In genomic region chr11:126943319-126943718, GRCh38 we compare ENCODE assay signal across 32 cellular contexts. TPM values are rescaled to one million over a fixed set of nuclear protein-coding genes. Genes with fewer than 3 reads are reported as not detected.
"Had no signal": no experiment of that assay in that cellular context is flagged by ENCODE, and none has a peak within 500 bp of the region (broad histone marks: within the 10 kb centered on the region; RNA-seq: fewer than 3 reads in every experiment).

No MANE protein-coding gene starts in this region.

- FAIRE-seq: colon, frontal cortex had no signal

- H3K27ac ChIP-seq: adrenal gland, body of pancreas, heart right ventricle had no signal

- DNase-seq: activated CD4-positive, alpha-beta memory T cell treated with anti-CD3 and anti-CD28 coated beads for 36 hours; activated CD4-positive, alpha-beta T cell treated with anti-CD3 and anti-CD28 coated beads for 36 hours; activated CD4-positive, alpha-beta T cell treated with anti-CD3 and anti-CD28 coated beads, Interleukin-2, amount 10 ng/mL, durations not matched to agents 24 days and 14 days; activated CD4-positive, CD25-positive, alpha-beta regulatory T cell; activated CD4-positive, CD25-positive, alpha-beta regulatory T cell treated with anti-CD3 and anti-CD28 coated beads, Interleukin-2, amount 50 U/mL, for 72 hours; activated CD8-positive, alpha-beta memory T cell treated with anti-CD3 and anti-CD28 coated beads, Interleukin-2, amount 10 ng/mL, durations not matched to agents 7 days and 5 days; activated CD8-positive, alpha-beta memory T cell treated with anti-CD3 and anti-CD28 coated beads, Interleukin-2, amount 50 U/mL, for 4 hours; activated CD8-positive, alpha-beta T cell treated with anti-CD3 and anti-CD28 coated beads, Interleukin-2, amount 10 ng/mL, durations not matched to agents 7 days and 5 days; activated effector memory CD4-positive, alpha-beta T cell treated with anti-CD3 and anti-CD28 coated beads, Interleukin-2, amount 50 U/mL, for 16 hours; activated naive CD4-positive, alpha-beta T cell treated with anti-CD3 and anti-CD28 coated beads for 36 hours; activated naive CD8-positive, alpha-beta T cell treated with anti-CD3 and anti-CD28 coated beads for 36 hours; activated naive CD8-positive, alpha-beta T cell treated with anti-CD3 and anti-CD28 coated beads, Interleukin-2, amount 50 U/mL, for 24 hours; activated T-cell treated with anti-CD3 and anti-CD28 coated beads, Interleukin-2, amount 50 U/mL, for 1 hour; activated T-cell treated with anti-CD3 and anti-CD28 coated beads, Interleukin-2, amount 50 U/mL, for 48 hours; adrenal gland; amygdala; aorta; body of pancreas; caudate nucleus; effector memory CD4-positive, alpha-beta T cell; endodermal cell; foreskin fibroblast; heart right ventricle; T-helper 1 cell; T-helper 17 cell; T1000 had no signal

RNA-seq across cellular contexts. Expression of gene KIRREL3, which starts 57.3 kb away (rescaled TPM):
- total RNA-seq: activated CD4-positive, alpha-beta memory T cell treated with anti-CD3 and anti-CD28 coated beads for 36 hours; activated CD4-positive, alpha-beta T cell treated with anti-CD3 and anti-CD28 coated beads for 36 hours; activated CD4-positive, alpha-beta T cell treated with anti-CD3 and anti-CD28 coated beads, Interleukin-2, amount 10 ng/mL, durations not matched to agents 24 days and 14 days; activated CD8-positive, alpha-beta memory T cell treated with anti-CD3 and anti-CD28 coated beads for 36 hours; activated CD8-positive, alpha-beta memory T cell treated with anti-CD3 and anti-CD28 coated beads, Interleukin-2, amount 10 ng/mL, durations not matched to agents 7 days and 5 days; activated CD8-positive, alpha-beta T cell treated with anti-CD3 and anti-CD28 coated beads, Interleukin-2, amount 10 ng/mL, durations not matched to agents 7 days and 5 days; activated naive CD4-positive, alpha-beta T cell treated with anti-CD3 and anti-CD28 coated beads for 36 hours; activated naive CD8-positive, alpha-beta T cell treated with anti-CD3 and anti-CD28 coated beads for 36 hours; activated T-helper 1 cell treated with anti-CD3 and anti-CD28 coated beads, Interleukin-12 subunit alpha, Interleukin-12 subunit beta, Interleukin-2, Interleukin-4 antibody, amounts not matched to agents 30 ng/mL and 10 ng/mL and 1 ng/mL, durations not matched to agents 14 hours and 24 hours and 36 hours; activated T-helper 2 cell treated with anti-CD3 and anti-CD28 coated beads, Interferon-gamma antibody, Interleukin-2, Interleukin-4, amounts not matched to agents 10 μg/mL and 5 μg/mL and 100 μg/mL, durations not matched to agents 14 hours and 24 hours and 36 hours; dermis microvascular lymphatic vessel endothelial cell; T-helper 17 cell had no signal
- polyA plus RNA-seq: aorta had no signal
